ENCODE assay signal across 26 cellular contexts in genomic region chr10:28800144-28800543, GRCh38.
A peak's percentile ranks its signal among the peaks of the same experiment; 100 is the strongest.
DNase-seq lines count a peak whose midpoint lies in the region; ATAC-seq, FAIRE-seq and TF ChIP-seq lines count a peak whose summit lies in the region.
"Had no signal": no experiment of that assay in that cellular context is flagged by ENCODE, and none has a peak within 500 bp of the region (broad histone marks: within the 10 kb centered on the region; RNA-seq: fewer than 3 reads in every experiment).

No MANE protein-coding gene starts in this region.

- TF ChIP-seq CTCF in SK-N-SH (IDR thresholded peaks at IDR 0.05), result no peak
- no peak for TF ChIP-seq CTCF in K562 (IDR thresholded peaks at IDR 0.05 in 2 of 3, conservative IDR thresholded peaks at IDR 0.05 in 1 of 3; ENCODE audit: insufficient read depth in 2 of 3, low read depth in 1 of 3, low read length in 3 of 3)
- TF ChIP-seq CTCF in smooth muscle cell (IDR thresholded peaks at IDR 0.05; ENCODE audit: borderline replicate concordance, insufficient read depth, poor library complexity, severe bottlenecking), result no peak

- POLR2A ChIA-PET in SK-N-SH (lab: Yijun Ruan, JAX) (no interaction called here), K562 (lab: Yijun Ruan, JAX) (interaction anchor here (0.6 kb wide), 1 partner anchor 11 kb away, joined by 3 read pairs; no protein-coding TSS in a partner anchor)

- H3K79me2 ChIP-seq in SK-N-SH (ENCODE audit: insufficient read depth), result no peaks in the 10 kb centered on the region
- no peaks in the 10 kb centered on the region for H3K79me2 ChIP-seq in K562 (ENCODE audit: control insufficient read depth, insufficient read depth, low read length)
- no peaks in the 10 kb centered on the region for H3K79me2 ChIP-seq in smooth muscle cell (ENCODE audit: low read depth)

- H2AFZ ChIP-seq in SK-N-SH (ENCODE audit: low read depth), result no peak overlapping the region
- peak overlapping the region; percentile 63; the same call in 1 of the 2 replicates for H2AFZ ChIP-seq in K562 (ENCODE audit: low read depth, low read length)
- H2AFZ ChIP-seq in smooth muscle cell (ENCODE audit: low read depth), result no peak overlapping the region

- TF ChIP-seq RAD21 in SK-N-SH (IDR thresholded peaks at IDR 0.05; ENCODE audit: low read length) (0 out of 2 replicates have a peak, but pooled peaks have one; percentile 10), K562 (CRISPR knock-in tag; conservative IDR thresholded peaks at IDR 0.05 in 1 of 2, IDR thresholded peaks at IDR 0.05 in 1 of 2) (no peak)

- H3K9me3 ChIP-seq in SK-N-SH, result no peaks in the 10 kb centered on the region
- H3K9me3 ChIP-seq in K562 (replicated peaks; ENCODE audit: control insufficient read depth, insufficient read depth, low read depth, low read length), result 0 out of 2 replicates have a peak, but pooled peaks cover 2% of the 10 kb centered on the region
- H3K9me3 ChIP-seq in smooth muscle cell (replicated peaks; ENCODE audit: low read depth), result no peaks in the 10 kb centered on the region
- H3K9me3 ChIP-seq: BE2C, neutrophil, upper lobe of right lung had no signal

- no peaks in the 10 kb centered on the region for H3K9me1 ChIP-seq in K562 (ENCODE audit: control insufficient read depth, insufficient read depth, low read length)

- H3K9me2 ChIP-seq in SK-N-SH, result no peaks in the 10 kb centered on the region

- no peak for FAIRE-seq in K562 (lab: Jason Lieb, UNC)
- no peak for FAIRE-seq in GM12892 (lab: Jason Lieb, UNC)
- FAIRE-seq: astrocyte, HTR-8/SVneo had no signal

- H3K9ac ChIP-seq in SK-N-SH (no peak overlapping the region), K562 (ENCODE audit: insufficient read depth in 1 of 2, low read depth in 2 of 2, low read length in 2 of 2) (peak overlapping the region in 1 of 2 experiments; percentile 69; a peak in 1 of 4 replicates), smooth muscle cell (ENCODE audit: low read depth) (no peak overlapping the region)

- H3K4me2 ChIP-seq in SK-N-SH, result no peak overlapping the region
- no peak overlapping the region for H3K4me2 ChIP-seq in K562 (ENCODE audit: insufficient read depth, low read length)
- H3K4me2 ChIP-seq in smooth muscle cell, result peak overlapping the region; percentile 58

- ATAC-seq in SK-N-SH treated with all-trans-retinoic acid at 6 μM for 48 hours (no peak), K562 (no peak)
- ATAC-seq: activated T-helper 17 cell treated with anti-CD3 and anti-CD28 coated beads, Interleukin-2, amount 50 U/mL, for 72 hours; left ventricle myocardium superior; upper lobe of right lung had no signal

- H3F3A ChIP-seq in SK-N-SH (replicated peaks; ENCODE audit: insufficient read depth) (no peaks in the 10 kb centered on the region), smooth muscle cell (ENCODE audit: low read depth) (peaks cover 20% of the 10 kb centered on the region)

- no peak for DNase-seq in SK-N-SH
- no peak for DNase-seq in K562 (ENCODE audit: extremely low read depth in 1 of 4, low spot score in 3 of 4)
- DNase-seq in left kidney (ENCODE audit: low read depth, low spot score), result peak; percentile 39
- no peak for DNase-seq in smooth muscle cell (lab: John Stamatoyannopoulos, UW; ENCODE audit: unreplicated experiment)
- DNase-seq in NK-92 (lab: John Stamatoyannopoulos, UW; ENCODE audit: unreplicated experiment), result no peak
- no peak for DNase-seq in GM12892 (ENCODE audit: insufficient read length)
- no peak for DNase-seq in mucosa of gallbladder (ENCODE audit: low spot score)
- DNase-seq: activated B cell treated with CpG ODN at 0.5 μM for 24 hours; activated CD4-positive, alpha-beta T cell treated with anti-CD3 and anti-CD28 coated beads, Interleukin-2, amount 50 U/mL, for 48 hours; activated CD8-positive, alpha-beta memory T cell treated with anti-CD3 and anti-CD28 coated beads, Interleukin-2, amount 50 U/mL, for 48 hours; BE2C; cerebellar nuclear complex; DND-41; foreskin melanocyte; H7; left ventricle myocardium superior; NCI-H146; NCI-H526; T1000; upper lobe of right lung had no signal

- H3K27me3 ChIP-seq in SK-N-SH (ENCODE audit: insufficient read depth) (no peaks in the 10 kb centered on the region), K562 (ENCODE audit: control insufficient read depth in 2 of 2, insufficient read depth in 2 of 2, low read length in 2 of 2) (no peaks in the 10 kb centered on the region), smooth muscle cell (ENCODE audit: low read depth) (no peaks in the 10 kb centered on the region)
- H3K27me3 ChIP-seq: BE2C, neutrophil, upper lobe of right lung had no signal

- no peak for TF ChIP-seq POLR2A in K562 (conservative IDR thresholded peaks at IDR 0.05)
- no peak for TF ChIP-seq POLR2A in GM12892 (IDR thresholded peaks at IDR 0.05; ENCODE audit: low read depth, low read length)

- intact Hi-C loops in K562 (cut with micrococcal nuclease), result no loop called here

- WGBS in SK-N-SH (ENCODE audit: low lambda C conversion rate), result 62% methylated on average over 5 of the region's 5 CpGs
- 47% methylated on average over 4 of the region's 5 CpGs for WGBS in K562 (ENCODE audit: insufficient coverage, low coverage, missing lambda C conversion rate)
- 11% methylated on average over 5 of the region's 5 CpGs for WGBS in smooth muscle cell (ENCODE audit: low lambda C conversion rate)

- TF ChIP-seq EP300 in SK-N-SH (IDR thresholded peaks at IDR 0.05; ENCODE audit: borderline replicate concordance in 1 of 2, low read depth in 1 of 2, low read length in 1 of 2), result no peak
- no peak for TF ChIP-seq EP300 in K562 (IDR thresholded peaks at IDR 0.05; ENCODE audit: low read length)

- in situ Hi-C loops in K562 (cut with MboI), result no loop called here

- CTCF ChIA-PET in SK-N-SH (lab: Yijun Ruan, JAX) (interaction anchor here (0.8 to 1.4 kb wide), 3 partner anchors 34 to 136 kb away, joined by 3 to 5 read pairs (median 3); partner anchors contain the start of gene BAMBI), K562 (lab: Yijun Ruan, JAX; ENCODE audit: low intra/inter-chr PET ratio) (no interaction called here)

- peak overlapping the region in 1 of 2 experiments; percentile 70; a peak in 2 of 4 replicates for H3K27ac ChIP-seq in SK-N-SH (ENCODE audit: low read depth in 2 of 2, low read length in 1 of 2)
- H3K27ac ChIP-seq in K562 (ENCODE audit: extremely low read depth, low read depth, low read length), result no peak overlapping the region
- peak overlapping the region; percentile 20 for H3K27ac ChIP-seq in smooth muscle cell (ENCODE audit: low read depth)
- H3K27ac ChIP-seq: neutrophil, RWPE1, upper lobe of right lung had no signal

- H3K36me3 ChIP-seq in SK-N-SH (replicated peaks in 1 of 2; ENCODE audit: control insufficient read depth in 1 of 2, insufficient read depth in 2 of 2, low read length in 1 of 2) (no peaks in the 10 kb centered on the region), K562 (ENCODE audit: control insufficient read depth, insufficient read depth, low read length) (no peaks in the 10 kb centered on the region), smooth muscle cell (ENCODE audit: low read depth) (no peaks in the 10 kb centered on the region)
- H3K36me3 ChIP-seq: BE2C, neutrophil, upper lobe of right lung had no signal

- no TSS peak for BruUV-seq in K562 (replicated peaks; lab: Mats Ljungman, UMichigan)

- H3K4me3 ChIP-seq in SK-N-SH (ENCODE audit: low read depth in 2 of 2, low read length in 1 of 2) (no peak overlapping the region), K562 (no peak overlapping the region), smooth muscle cell (no peak overlapping the region)
- H3K4me3 ChIP-seq: upper lobe of right lung had no signal

- peaks cover 4 to 13% of the 10 kb centered on the region in 2 experiments; a peak in 2 of 4 replicates for H3K4me1 ChIP-seq in SK-N-SH (ENCODE audit: control insufficient read depth in 1 of 2, insufficient read depth in 2 of 2, low read depth in 1 of 2, low read length in 1 of 2)
- H3K4me1 ChIP-seq in K562 (replicated peaks in 1 of 2; ENCODE audit: control insufficient read depth in 2 of 2, insufficient read depth in 2 of 2, low read length in 2 of 2), result peaks cover 11 to 16% of the 10 kb centered on the region in 2 experiments; a peak in 4 of 5 replicates
- H3K4me1 ChIP-seq in smooth muscle cell (ENCODE audit: low read depth), result peaks cover 9% of the 10 kb centered on the region
- H3K4me1 ChIP-seq: upper lobe of right lung had no signal

- no peaks in the 10 kb centered on the region for H4K20me1 ChIP-seq in SK-N-SH (ENCODE audit: insufficient read depth)
- no peaks in the 10 kb centered on the region for H4K20me1 ChIP-seq in K562 (replicated peaks; ENCODE audit: control insufficient read depth, insufficient read depth, low read length)
- no peaks in the 10 kb centered on the region for H4K20me1 ChIP-seq in smooth muscle cell (ENCODE audit: low read depth)

TF ChIP-seq in SK-N-SH, 30 proteins besides CTCF, POLR2A, EP300 and RAD21 (continues in another document):
- TF ChIP-seq USF2 (IDR thresholded peaks at IDR 0.05; ENCODE audit: borderline replicate concordance, low read depth, low read length) (no peak), GABPA (IDR thresholded peaks at IDR 0.05; ENCODE audit: low read depth) (no peak)

TF ChIP-seq in SK-N-SH treated with all-trans-retinoic acid at 6 μM for 48 hours, 23 proteins besides CTCF, POLR2A, EP300 and RAD21 (continues in another document):
- TF ChIP-seq GLIS3 (CRISPR knock-in tag; IDR thresholded peaks at IDR 0.05), result no peak
- no peak for TF ChIP-seq ZC3H10 (CRISPR knock-in tag; IDR thresholded peaks at IDR 0.05)

TF ChIP-seq in K562, 482 proteins besides CTCF, POLR2A, EP300 and RAD21:
- no peak for TF ChIP-seq ZC3H8 (IDR thresholded peaks at IDR 0.05)
- TF ChIP-seq ZNF134 (CRISPR knock-in tag; conservative IDR thresholded peaks at IDR 0.05), result no peak
- no peak for TF ChIP-seq MAZ (CRISPR knock-in tag; conservative IDR thresholded peaks at IDR 0.05 in 1 of 2, IDR thresholded peaks at IDR 0.05 in 1 of 2)
- no peak for TF ChIP-seq CSDE1 (IDR thresholded peaks at IDR 0.05)
- TF ChIP-seq STAT5A (IDR thresholded peaks at IDR 0.05; ENCODE audit: borderline replicate concordance, low read length), result no peak
- no peak for TF ChIP-seq NR4A1 (CRISPR knock-in tag; IDR thresholded peaks at IDR 0.05)
- TF ChIP-seq NR4A1 (tag; IDR thresholded peaks at IDR 0.05), result no peak
- TF ChIP-seq ZNF217 (CRISPR knock-in tag; IDR thresholded peaks at IDR 0.05), result no peak
- no peak for TF ChIP-seq COPS2 (conservative IDR thresholded peaks at IDR 0.05)
- no peak for TF ChIP-seq TAF15 (IDR thresholded peaks at IDR 0.05; ENCODE audit: low read depth, low read length)
- TF ChIP-seq KLF1 (tag; IDR thresholded peaks at IDR 0.05), result no peak
- TF ChIP-seq HDAC6 (IDR thresholded peaks at IDR 0.05; ENCODE audit: low read depth, low read length), result no peak
- no peak for TF ChIP-seq ZKSCAN8 (CRISPR knock-in tag; IDR thresholded peaks at IDR 0.05)
- TF ChIP-seq SLC30A9 (CRISPR knock-in tag; IDR thresholded peaks at IDR 0.05), result no peak
- no peak for TF ChIP-seq SNIP1 (IDR thresholded peaks at IDR 0.05; ENCODE audit: low read depth)
- TF ChIP-seq HEY1 (CRISPR knock-in tag; IDR thresholded peaks at IDR 0.05; ENCODE audit: borderline replicate concordance), result no peak
- TF ChIP-seq ZNF197 (CRISPR knock-in tag; IDR thresholded peaks at IDR 0.05; ENCODE audit: low read depth), result no peak

Comparison
In these comparisons a context has a peak if more than half of its experiments do, and no peak if none do; other contexts are left out.
1. Of the 27 proteins assayed by ChIP-seq in both K562 and SK-N-SH: peak only in K562: none; only in SK-N-SH: RAD21; in both: none; in neither: 26.